Comparison of ENCODE assay signal across 6 cellular contexts in genomic region chr16:1958143-1958491, GRCh38. TPM values are rescaled to one million over a fixed set of nuclear protein-coding genes. Genes with fewer than 3 reads are reported as not detected.
"Had no signal": no experiment of that assay in that cellular context is flagged by ENCODE, and none has a peak within 500 bp of the region (broad histone marks: within the 10 kb centered on the region; RNA-seq: fewer than 3 reads in every experiment).

No MANE protein-coding gene starts in this region.

RNA-seq across cellular contexts. Expression of gene RPL3L, which starts 3.6 kb away (rescaled TPM):
- total RNA-seq: H4, H7, HFFc6, HT1080, IMR-90 had no signal
- polyA plus RNA-seq: IMR-90 had no signal

RNA-seq across cellular contexts. Expression of gene RNF151, which starts 8.5 kb away (rescaled TPM):
- total RNA-seq: H4, H7, HFFc6, HT1080, IMR-90, K562 had no signal
- polyA plus RNA-seq: IMR-90, K562 had no signal
